1 cellular context compared by ENCODE assay signal in genomic region chr17:80259642-80260535, GRCh38.
TF ChIP-seq lines count a peak whose summit lies in the region.

No MANE protein-coding gene starts in this region.

TF ChIP-seq in HepG2, 621 proteins besides CTCF, POLR2A, EP300 and RAD21 (continued from another document and continues in another):
- TF ChIP-seq CEBPZ (IDR thresholded peaks at IDR 0.05; ENCODE audit: low read length) (no peak), ZFY (CRISPR knock-in tag; IDR thresholded peaks at IDR 0.05) (peak; percentile 70; the same call in 1 of the 2 replicates), NONO (IDR thresholded peaks at IDR 0.05) (no peak), NONO (CRISPR knock-in tag; conservative IDR thresholded peaks at IDR 0.05) (0 out of 2 replicates have a peak, but pooled peaks have one; percentile 37), ZNF574 (CRISPR knock-in tag; IDR thresholded peaks at IDR 0.05) (peak; percentile 53; the same call in 1 of the 2 replicates), KAT8 (CRISPR knock-in tag; IDR thresholded peaks at IDR 0.05) (no peak; the same call in 1 of the 2 replicates), ZNF205 (CRISPR knock-in tag; IDR thresholded peaks at IDR 0.05) (no peak), NFKB2 (CRISPR knock-in tag; IDR thresholded peaks at IDR 0.05; ENCODE audit: borderline replicate concordance) (no peak; the same call in 1 of the 2 replicates), FUBP1 (CRISPR knock-in tag; IDR thresholded peaks at IDR 0.05; ENCODE audit: borderline replicate concordance) (no peak), JUN (CRISPR knock-in tag; IDR thresholded peaks at IDR 0.05) (peak; percentile 66; the same call in 1 of the 2 replicates), ZNF766 (CRISPR knock-in tag; IDR thresholded peaks at IDR 0.05; ENCODE audit: borderline replicate concordance) (peak; percentile 63; the same call in 1 of the 2 replicates), NAIF1 (CRISPR knock-in tag; IDR thresholded peaks at IDR 0.05; ENCODE audit: borderline replicate concordance) (no peak), SALL1 (CRISPR knock-in tag; IDR thresholded peaks at IDR 0.05) (peak; percentile 66; the same call in 1 of the 2 replicates), TBL1XR1 (IDR thresholded peaks at IDR 0.05; ENCODE audit: borderline replicate concordance, low read length, partially characterized antibody) (no peak), ZXDC (CRISPR knock-in tag; IDR thresholded peaks at IDR 0.05) (no peak), HNF4G (IDR thresholded peaks at IDR 0.05; ENCODE audit: borderline replicate concordance, low read depth, low read length) (no peak), HNF4G (CRISPR knock-in tag; IDR thresholded peaks at IDR 0.05; ENCODE audit: borderline replicate concordance, low read depth) (no peak), KIAA2018 (CRISPR knock-in tag; IDR thresholded peaks at IDR 0.05; ENCODE audit: borderline replicate concordance) (no peak), ZNF563 (CRISPR knock-in tag; IDR thresholded peaks at IDR 0.05) (peak; percentile 71), GMEB1 (CRISPR knock-in tag; IDR thresholded peaks at IDR 0.05; ENCODE audit: borderline replicate concordance) (no peak), ZNF280D (CRISPR knock-in tag; IDR thresholded peaks at IDR 0.05) (no peak), ZNF292 (CRISPR knock-in tag; IDR thresholded peaks at IDR 0.05; ENCODE audit: borderline replicate concordance, low read depth) (no peak), HMGA1 (CRISPR knock-in tag; conservative IDR thresholded peaks at IDR 0.05) (no peak), FOXA1 (IDR thresholded peaks at IDR 0.05) (no peak), FOXA1 (CRISPR knock-in tag; IDR thresholded peaks at IDR 0.05) (no peak), NFE2 (CRISPR knock-in tag; IDR thresholded peaks at IDR 0.05) (no peak), SNAPC2 (CRISPR knock-in tag; IDR thresholded peaks at IDR 0.05) (no peak), ATRX (CRISPR knock-in tag; IDR thresholded peaks at IDR 0.05; ENCODE audit: borderline replicate concordance) (no peak), ESRRA (CRISPR knock-in tag; IDR thresholded peaks at IDR 0.05; ENCODE audit: low read depth) (0 out of 2 replicates have a peak, but pooled peaks have one; percentile 37)
